ENCODE assay signal across 9 cellular contexts in genomic region chr11:16909375-16910035, GRCh38.
DNase-seq lines count a peak whose midpoint lies in the region; ATAC-seq and TF ChIP-seq lines count a peak whose summit lies in the region.
"Had no signal": no experiment of that assay in that cellular context is flagged by ENCODE, and none has a peak within 500 bp of the region (broad histone marks: within the 10 kb centered on the region; RNA-seq: fewer than 3 reads in every experiment).

No MANE protein-coding gene starts in this region.

- H3K79me2 ChIP-seq in neural progenitor cell (ENCODE audit: low read depth), result no peaks in the 10 kb centered on the region

- peaks cover 8% of the 10 kb centered on the region for H3K27me3 Mint-ChIP-seq in neural progenitor cell (ENCODE audit: insufficient read depth, low read depth)

- H3K27me3 ChIP-seq in endocrine pancreas (ENCODE audit: control insufficient read depth, insufficient read depth, low read length), result no peaks in the 10 kb centered on the region
- no peaks in the 10 kb centered on the region for H3K27me3 ChIP-seq in neural progenitor cell

- H3K27ac ChIP-seq in neural progenitor cell, result no peak overlapping the region

- no peak overlapping the region for H2AFZ ChIP-seq in neural progenitor cell (replicated peaks)

- H3K27ac Mint-ChIP-seq in neural progenitor cell, result no peak overlapping the region

- H3K4me3 ChIP-seq in endocrine pancreas (ENCODE audit: control insufficient read depth, insufficient read depth, low read length) (peak overlapping the region; percentile 8), neural progenitor cell (no peak overlapping the region)

- no peak overlapping the region for H3K4me2 ChIP-seq in neural progenitor cell

- H3K4me1 ChIP-seq in endocrine pancreas (ENCODE audit: control insufficient read depth, insufficient read depth, low read length) (no peaks in the 10 kb centered on the region), neural progenitor cell (peaks cover 32% of the 10 kb centered on the region)

- H3K9ac ChIP-seq in endocrine pancreas (ENCODE audit: control insufficient read depth, insufficient read depth, low read length) (no peak overlapping the region), neural progenitor cell (no peak overlapping the region)

- no peak overlapping the region for H3K4me3 Mint-ChIP-seq in neural progenitor cell

- H3K36me3 ChIP-seq in endocrine pancreas (ENCODE audit: control insufficient read depth, insufficient read depth, low read length) (no peaks in the 10 kb centered on the region), neural progenitor cell (no peaks in the 10 kb centered on the region)

- H3F3A ChIP-seq in neural progenitor cell (ENCODE audit: low read depth), result peaks cover 12% of the 10 kb centered on the region

- peak; percentile 89 for ATAC-seq in GM18867 (IDR thresholded peaks at IDR 0.05; ENCODE audit: unreplicated experiment)
- peak; percentile 79 for ATAC-seq in GM21447 (IDR thresholded peaks at IDR 0.05; ENCODE audit: unreplicated experiment)
- ATAC-seq in HG03175 (IDR thresholded peaks at IDR 0.05; ENCODE audit: unreplicated experiment), result peak; percentile 84

- peaks cover 2% of the 10 kb centered on the region for H3K9me3 Mint-ChIP-seq in neural progenitor cell

- H4K20me1 ChIP-seq in neural progenitor cell (ENCODE audit: low read depth), result peaks cover 19% of the 10 kb centered on the region

- no peak for DNase-seq in HuH-7.5 (ENCODE audit: low spot score)
- no peak for DNase-seq in CD1c-positive myeloid dendritic cell (ENCODE audit: extremely low spot score)
- no peak for DNase-seq in neural progenitor cell (ENCODE audit: low spot score)
- no peak for DNase-seq in SK-N-DZ (ENCODE audit: low spot score)
- DNase-seq: Right ventricle myocardium superior had no signal

- no peak for TF ChIP-seq CTCF in neural progenitor cell (IDR thresholded peaks at IDR 0.05)

- H3K4me1 Mint-ChIP-seq in neural progenitor cell, result peaks cover 29% of the 10 kb centered on the region

- H3K9me3 ChIP-seq in endocrine pancreas (ENCODE audit: control insufficient read depth, low read length) (no peaks in the 10 kb centered on the region), neural progenitor cell (ENCODE audit: low read depth) (no peaks in the 10 kb centered on the region)

- H3K36me3 Mint-ChIP-seq in neural progenitor cell, result peaks cover 4% of the 10 kb centered on the region
